ENCODE assay signal across 16 cellular contexts in the genomic region with DNA sequence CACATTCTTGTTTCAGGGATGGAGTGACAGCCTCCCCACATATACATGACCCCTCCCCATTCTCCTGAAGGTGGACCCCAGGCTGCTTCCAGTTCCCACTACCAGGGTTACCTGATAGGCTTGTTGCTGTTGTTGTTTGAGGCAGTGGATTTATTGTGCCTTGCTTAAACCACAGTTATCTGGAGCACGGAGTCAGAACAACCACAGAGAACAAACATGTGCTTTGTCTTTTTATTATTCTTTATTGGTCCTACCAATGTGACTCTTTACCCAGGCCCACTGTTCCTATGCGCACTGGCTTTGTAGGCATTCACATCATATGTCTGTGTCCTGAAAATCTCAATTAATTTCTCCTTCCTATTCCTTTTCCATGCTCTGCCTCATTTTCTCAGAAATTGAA. TPM values are rescaled to one million over a fixed set of nuclear protein-coding genes. Genes with fewer than 3 reads are reported as not detected.
DNase-seq lines count a peak whose midpoint lies in the region; ATAC-seq lines count a peak whose summit lies in the region.
"Had no signal": no experiment of that assay in that cellular context is flagged by ENCODE, and none has a peak within 500 bp of the region (broad histone marks: within the 10 kb centered on the region; RNA-seq: fewer than 3 reads in every experiment).

No MANE protein-coding gene starts in this region.

- H3K27ac Mint-ChIP-seq in activated T-cell treated with anti-CD3 and anti-CD28 coated beads, Interleukin-2, amount 50 U/mL, for 72 hours: peak overlapping the region; percentile 66
- H3K27ac Mint-ChIP-seq in activated CD4-positive, alpha-beta memory T cell treated with anti-CD3 and anti-CD28 coated beads for 36 hours: peak overlapping the region; percentile 63
- peak overlapping the region; percentile 89 for H3K27ac Mint-ChIP-seq in stimulated activated effector memory CD8-positive, alpha-beta T cell treated with anti-CD3 and anti-CD28 coated beads, Interleukin-12 subunit alpha, Interleukin-12 subunit beta, amount 100 ng/mL, for 72 hours

- H3K27me3 ChIP-seq in esophagus (ENCODE audit: control insufficient read depth in 1 of 2, insufficient read depth in 2 of 2, low read length in 2 of 2): no peaks in the 10 kb centered on the region
- H3K27me3 ChIP-seq: adrenal gland, transverse colon had no signal

- 58 to 85% methylated on average over 2 of the region's 2 CpGs for WGBS in esophagus, 2 donors

- peaks cover 36% of the 10 kb centered on the region for H3K4me1 Mint-ChIP-seq in activated T-cell treated with anti-CD3 and anti-CD28 coated beads, Interleukin-2, amount 50 U/mL, for 72 hours (ENCODE audit: low read depth)
- peaks cover 27% of the 10 kb centered on the region for H3K4me1 Mint-ChIP-seq in activated T-cell treated with anti-CD3 and anti-CD28 coated beads, Interleukin-2, amount 50 U/mL, for 4 hours (ENCODE audit: low read depth)
- peaks cover 31% of the 10 kb centered on the region for H3K4me1 Mint-ChIP-seq in activated CD4-positive, alpha-beta memory T cell treated with anti-CD3 and anti-CD28 coated beads for 36 hours (ENCODE audit: low read depth)
- peaks cover 41% of the 10 kb centered on the region for H3K4me1 Mint-ChIP-seq in stimulated activated effector memory CD8-positive, alpha-beta T cell treated with anti-CD3 and anti-CD28 coated beads, Interleukin-12 subunit alpha, Interleukin-12 subunit beta, amount 100 ng/mL, for 72 hours

- H3K27ac ChIP-seq in esophagus (ENCODE audit: low read depth in 2 of 2, low read length in 1 of 2): peak overlapping the region; percentile 32 to 72
- H3K27ac ChIP-seq: adrenal gland had no signal

- H3K9me3 Mint-ChIP-seq in activated T-cell treated with anti-CD3 and anti-CD28 coated beads, Interleukin-2, amount 50 U/mL, for 72 hours: no peaks in the 10 kb centered on the region
- no peaks in the 10 kb centered on the region for H3K9me3 Mint-ChIP-seq in activated T-cell treated with anti-CD3 and anti-CD28 coated beads, Interleukin-2, amount 50 U/mL, for 4 hours
- H3K9me3 Mint-ChIP-seq in activated CD4-positive, alpha-beta memory T cell treated with anti-CD3 and anti-CD28 coated beads for 36 hours: no peaks in the 10 kb centered on the region
- H3K9me3 Mint-ChIP-seq in stimulated activated effector memory CD8-positive, alpha-beta T cell treated with anti-CD3 and anti-CD28 coated beads, Interleukin-12 subunit alpha, Interleukin-12 subunit beta, amount 100 ng/mL, for 72 hours: no peaks in the 10 kb centered on the region
- H3K9me3 Mint-ChIP-seq: naive B cell had no signal

- DNase-seq in activated T-cell treated with anti-CD3 and anti-CD28 coated beads, Interleukin-2, amount 50 U/mL, for 72 hours: no peak
- no peak for DNase-seq in activated T-cell treated with anti-CD3 and anti-CD28 coated beads, Interleukin-2, amount 50 U/mL, for 4 hours
- no peak for DNase-seq in activated CD4-positive, alpha-beta memory T cell treated with anti-CD3 and anti-CD28 coated beads for 36 hours
- no peak for DNase-seq in stimulated activated effector memory CD8-positive, alpha-beta T cell treated with anti-CD3 and anti-CD28 coated beads, Interleukin-12 subunit alpha, Interleukin-12 subunit beta, amount 100 ng/mL, for 72 hours (ENCODE audit: low spot score in 2 of 2)
- no peak for DNase-seq in kidney tubule cell (ENCODE audit: low spot score)
- DNase-seq in posterior vena cava (ENCODE audit: low spot score): no peak
- DNase-seq: activated CD4-positive, alpha-beta T cell treated with anti-CD3 and anti-CD28 coated beads for 4 hours; adrenal gland; caudate nucleus; GOT3; naive B cell; NCI-H146; transverse colon had no signal

- peaks cover 2 to 9% of the 10 kb centered on the region in 2 donors for H3K36me3 Mint-ChIP-seq in activated T-cell treated with anti-CD3 and anti-CD28 coated beads, Interleukin-2, amount 50 U/mL, for 72 hours (ENCODE audit: insufficient read depth in 2 of 2)
- H3K36me3 Mint-ChIP-seq in activated T-cell treated with anti-CD3 and anti-CD28 coated beads, Interleukin-2, amount 50 U/mL, for 4 hours (ENCODE audit: insufficient read depth): peaks cover 32% of the 10 kb centered on the region
- peaks cover 15% of the 10 kb centered on the region for H3K36me3 Mint-ChIP-seq in activated CD4-positive, alpha-beta memory T cell treated with anti-CD3 and anti-CD28 coated beads for 36 hours
- peaks cover 46% of the 10 kb centered on the region for H3K36me3 Mint-ChIP-seq in stimulated activated effector memory CD8-positive, alpha-beta T cell treated with anti-CD3 and anti-CD28 coated beads, Interleukin-12 subunit alpha, Interleukin-12 subunit beta, amount 100 ng/mL, for 72 hours

- CTCF ChIA-PET in activated CD4-positive, alpha-beta memory T cell treated with anti-CD3 and anti-CD28 coated beads for 36 hours (lab: Charles Lee): no interaction called here

- H3K4me1 ChIP-seq in esophagus (ENCODE audit: control insufficient read depth in 2 of 2, insufficient read depth in 2 of 2, low read length in 1 of 2): peaks cover 2 to 31% of the 10 kb centered on the region in 2 donors
- H3K4me1 ChIP-seq: adrenal gland had no signal

- H3K4me3 ChIP-seq in esophagus (ENCODE audit: low read depth in 1 of 2, low read length in 2 of 2): no peak overlapping the region
- H3K4me3 ChIP-seq: adrenal gland, lung, transverse colon had no signal

- POLR2A ChIA-PET in activated CD4-positive, alpha-beta memory T cell treated with anti-CD3 and anti-CD28 coated beads for 36 hours (lab: Charles Lee): no interaction called here

- peaks cover 19 to 33% of the 10 kb centered on the region in 2 donors for H3K36me3 ChIP-seq in esophagus (ENCODE audit: control insufficient read depth in 2 of 2, insufficient read depth in 2 of 2, low read length in 1 of 2)

- H3K4me3 Mint-ChIP-seq in activated T-cell treated with anti-CD3 and anti-CD28 coated beads, Interleukin-2, amount 50 U/mL, for 72 hours: peak overlapping the region in 1 of 2 donors; percentile 26
- H3K4me3 Mint-ChIP-seq in activated T-cell treated with anti-CD3 and anti-CD28 coated beads, Interleukin-2, amount 50 U/mL, for 4 hours: no peak overlapping the region
- no peak overlapping the region for H3K4me3 Mint-ChIP-seq in activated CD4-positive, alpha-beta memory T cell treated with anti-CD3 and anti-CD28 coated beads for 36 hours
- H3K4me3 Mint-ChIP-seq in stimulated activated effector memory CD8-positive, alpha-beta T cell treated with anti-CD3 and anti-CD28 coated beads, Interleukin-12 subunit alpha, Interleukin-12 subunit beta, amount 100 ng/mL, for 72 hours: no peak overlapping the region

- H3K9me3 ChIP-seq in esophagus (ENCODE audit: control insufficient read depth in 2 of 2, insufficient read depth in 1 of 2, low read depth in 1 of 2, low read length in 1 of 2): no peaks in the 10 kb centered on the region
- H3K9me3 ChIP-seq: adrenal gland, transverse colon had no signal

- H3K27me3 Mint-ChIP-seq in activated T-cell treated with anti-CD3 and anti-CD28 coated beads, Interleukin-2, amount 50 U/mL, for 72 hours (ENCODE audit: low read depth): no peaks in the 10 kb centered on the region
- no peaks in the 10 kb centered on the region for H3K27me3 Mint-ChIP-seq in activated T-cell treated with anti-CD3 and anti-CD28 coated beads, Interleukin-2, amount 50 U/mL, for 4 hours (ENCODE audit: low read depth)
- no peaks in the 10 kb centered on the region for H3K27me3 Mint-ChIP-seq in activated CD4-positive, alpha-beta memory T cell treated with anti-CD3 and anti-CD28 coated beads for 36 hours
- H3K27me3 Mint-ChIP-seq: naive B cell had no signal

- ATAC-seq in activated T-cell treated with anti-CD3 and anti-CD28 coated beads, Interleukin-2, amount 50 U/mL, for 72 hours (replicated peaks in 1 of 2): no peak
- no peak for ATAC-seq in activated T-cell treated with anti-CD3 and anti-CD28 coated beads, Interleukin-2, amount 50 U/mL, for 4 hours
- ATAC-seq in stimulated activated effector memory CD8-positive, alpha-beta T cell treated with anti-CD3 and anti-CD28 coated beads, Interleukin-12 subunit alpha, Interleukin-12 subunit beta, amount 100 ng/mL, for 72 hours: no peak
- ATAC-seq in GM21526 (IDR thresholded peaks at IDR 0.05; ENCODE audit: low FRiP score, unreplicated experiment): no peak

- intact Hi-C loops in activated CD4-positive, alpha-beta memory T cell treated with anti-CD3 and anti-CD28 coated beads for 36 hours (cut with micrococcal nuclease): no loop called here
- intact Hi-C loops in posterior vena cava (cut with DNase I): no loop called here

RNA-seq across cellular contexts. Expression of gene IPPK, which starts 41.2 kb away (rescaled TPM):
- total RNA-seq in activated T-cell treated with anti-CD3 and anti-CD28 coated beads, Interleukin-2, amount 50 U/mL, for 72 hours: 10 to 100 TPM; 12.2 to 14.9 TPM
- 10 to 100 TPM; 12.8 to 14.6 (median 14.5) TPM for total RNA-seq in activated T-cell treated with anti-CD3 and anti-CD28 coated beads, Interleukin-2, amount 50 U/mL, for 4 hours
- total RNA-seq in activated CD4-positive, alpha-beta memory T cell treated with anti-CD3 and anti-CD28 coated beads for 36 hours: 10 to 100 TPM; 10.8 to 11.0 TPM
- polyA plus RNA-seq in esophagus: 10 to 100 TPM; 18.7 to 41.1 TPM
- 1 to 10 TPM; 5.8 to 6.6 TPM for total RNA-seq in posterior vena cava

RNA-seq across cellular contexts. Expression of gene BICD2, which starts 53.5 kb away (rescaled TPM):
- total RNA-seq in activated T-cell treated with anti-CD3 and anti-CD28 coated beads, Interleukin-2, amount 50 U/mL, for 72 hours: 10 to 100 TPM; 15.4 to 15.5 TPM
- total RNA-seq in activated T-cell treated with anti-CD3 and anti-CD28 coated beads, Interleukin-2, amount 50 U/mL, for 4 hours: 10 to 100 TPM; 29.3 to 32.3 (median 30.1) TPM
- total RNA-seq in activated CD4-positive, alpha-beta memory T cell treated with anti-CD3 and anti-CD28 coated beads for 36 hours: 10 to 100 TPM; 16.5 to 17.2 TPM
- polyA plus RNA-seq in esophagus: 10 to 100 TPM; 30.9 to 41.1 TPM
- 10 to 100 TPM; 27.4 to 40.2 TPM for total RNA-seq in posterior vena cava
